13 cellular contexts compared by ENCODE assay signal in the genomic region with DNA sequence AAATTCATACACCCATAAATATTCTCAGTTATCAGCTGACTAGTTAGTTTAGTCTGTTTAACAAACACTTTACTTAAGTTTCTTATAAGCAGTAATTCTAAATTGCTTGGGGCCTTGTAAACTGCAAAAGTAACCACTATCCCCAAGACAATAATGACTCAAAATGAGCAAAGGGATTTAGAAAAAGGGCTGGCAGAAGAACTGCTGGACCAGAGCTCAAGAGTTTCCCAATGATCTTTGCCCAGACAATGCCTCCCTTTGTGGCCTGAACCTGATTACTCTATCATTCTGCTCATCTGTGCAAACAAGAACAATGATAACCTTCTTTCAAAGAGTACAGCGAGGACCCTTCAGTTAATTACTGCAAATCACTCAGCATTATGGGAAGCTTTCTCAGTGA.
DNase-seq lines count a peak whose midpoint lies in the region; ATAC-seq and TF ChIP-seq lines count a peak whose summit lies in the region.
"Had no signal": no experiment of that assay in that cellular context is flagged by ENCODE, and none has a peak within 500 bp of the region (broad histone marks: within the 10 kb centered on the region; RNA-seq: fewer than 3 reads in every experiment).

No MANE protein-coding gene starts in this region.

- no peak overlapping the region for H3K4me3 ChIP-seq in endodermal cell (ENCODE audit: low read length)
- no peak overlapping the region for H3K4me3 ChIP-seq in spleen

- H3K4me3 Mint-ChIP-seq in brain, result peak overlapping the region in 2 of 5 experiments; percentile 30 to 47
- H3K4me3 Mint-ChIP-seq in T-helper 2 cell treated with Interferon-gamma antibody and Interleukin-4, amounts not matched to agents 5 μg/mL and 100 μg/mL, for 36 hours, result no peak overlapping the region
- no peak overlapping the region for H3K4me3 Mint-ChIP-seq in endodermal cell
- H3K4me3 Mint-ChIP-seq: B cell; central memory CD8-positive, alpha-beta T cell; stimulated activated naive CD8-positive, alpha-beta T cell treated with anti-CD3 and anti-CD28 coated beads, Interleukin-15, Interleukin-2, amounts not matched to agents 100 ng/mL and 50 ng/mL, for 24 hours had no signal

- H3K4me1 ChIP-seq in endodermal cell (ENCODE audit: control insufficient read depth, insufficient read depth, low read length), result peaks cover 8% of the 10 kb centered on the region
- H3K4me1 ChIP-seq in spleen, result no peaks in the 10 kb centered on the region

- H3K9me3 ChIP-seq in endodermal cell (ENCODE audit: control insufficient read depth, low read length) (no peaks in the 10 kb centered on the region), spleen (no peaks in the 10 kb centered on the region)

- H3K9me3 Mint-ChIP-seq in brain, result no peaks in the 10 kb centered on the region
- no peaks in the 10 kb centered on the region for H3K9me3 Mint-ChIP-seq in T-helper 2 cell treated with Interferon-gamma antibody and Interleukin-4, amounts not matched to agents 5 μg/mL and 100 μg/mL, for 36 hours
- no peaks in the 10 kb centered on the region for H3K9me3 Mint-ChIP-seq in endodermal cell
- H3K9me3 Mint-ChIP-seq: central memory CD8-positive, alpha-beta T cell; stimulated activated naive CD8-positive, alpha-beta T cell treated with anti-CD3 and anti-CD28 coated beads, Interleukin-15, Interleukin-2, amounts not matched to agents 100 ng/mL and 50 ng/mL, for 24 hours had no signal

- H3K4me1 Mint-ChIP-seq in brain (peaks cover 51% of the 10 kb centered on the region), endodermal cell (peaks cover 28% of the 10 kb centered on the region)
- H3K4me1 Mint-ChIP-seq in T-helper 2 cell treated with Interferon-gamma antibody and Interleukin-4, amounts not matched to agents 5 μg/mL and 100 μg/mL, for 36 hours (ENCODE audit: low read depth), result peaks cover 4% of the 10 kb centered on the region
- H3K4me1 Mint-ChIP-seq: central memory CD8-positive, alpha-beta T cell had no signal

- H3K36me3 ChIP-seq in endodermal cell (ENCODE audit: control insufficient read depth, insufficient read depth, low read length) (peaks cover 7% of the 10 kb centered on the region), spleen (no peaks in the 10 kb centered on the region)

- WGBS in endodermal cell (ENCODE audit: insufficient coverage in 1 of 2, insufficient read length in 1 of 2), 2 experiments, result 43 to 48% methylated on average over 1 of the region's 1 CpG
- WGBS in spleen, 5 donors, result 78 to 96% (median 82%) methylated on average over 1 of the region's 1 CpG

- TF ChIP-seq CTCF in brain (conservative IDR thresholded peaks at IDR 0.05) (no peak), endodermal cell (conservative IDR thresholded peaks at IDR 0.05) (no peak), spleen (IDR thresholded peaks at IDR 0.05 in 8 of 11, conservative IDR thresholded peaks at IDR 0.05 in 3 of 11) (no peak)

- intact Hi-C loops in spleen (cut with DNase I; ENCODE audit: low total_unique reads), result no loop called here

- no peaks in the 10 kb centered on the region for H3K27me3 ChIP-seq in endodermal cell (ENCODE audit: control insufficient read depth, insufficient read depth, low read length, poor library complexity, severe bottlenecking)
- no peaks in the 10 kb centered on the region for H3K27me3 ChIP-seq in spleen (replicated peaks in 1 of 7)

- no peak for ATAC-seq in HG03432 (IDR thresholded peaks at IDR 0.05; ENCODE audit: unreplicated experiment)

- TF ChIP-seq POLR2A in spleen (IDR thresholded peaks at IDR 0.05), result no peak

- H3K27ac Mint-ChIP-seq in brain (peak overlapping the region in 4 of 5 experiments; percentile 17 to 80 (median 68)), endodermal cell (no peak overlapping the region)
- no peak overlapping the region for H3K27ac Mint-ChIP-seq in T-helper 2 cell treated with Interferon-gamma antibody and Interleukin-4, amounts not matched to agents 5 μg/mL and 100 μg/mL, for 36 hours
- H3K27ac Mint-ChIP-seq: B cell; stimulated activated naive CD8-positive, alpha-beta T cell treated with anti-CD3 and anti-CD28 coated beads, Interleukin-15, Interleukin-2, amounts not matched to agents 100 ng/mL and 50 ng/mL, for 24 hours had no signal

- H3K9ac ChIP-seq in endodermal cell (ENCODE audit: extremely low read depth, low read length, poor library complexity, severe bottlenecking), result no peak overlapping the region

- DNase-seq in Ammon's horn (ENCODE audit: low spot score), result peak; percentile 72
- DNase-seq in NCI-H1930 (lab: John Stamatoyannopoulos, UW), result peak; percentile 63 to 76
- peak; percentile 26 for DNase-seq in kidney glomerular epithelial cell (lab: John Stamatoyannopoulos, UW)
- no peak for DNase-seq in T-helper 2 cell treated with Interferon-gamma antibody and Interleukin-4, amounts not matched to agents 5 μg/mL and 100 μg/mL, for 36 hours (ENCODE audit: low spot score)
- DNase-seq in endodermal cell, result no peak
- no peak for DNase-seq in spleen
- DNase-seq: NCI-H524; stimulated activated CD4-positive, alpha-beta T cell treated with anti-CD3 and anti-CD28 coated beads, Interleukin-15, amount 100 ng/mL, for 24 hours had no signal

- H3K36me3 Mint-ChIP-seq in brain (peaks cover 40% of the 10 kb centered on the region), endodermal cell (ENCODE audit: low read depth) (peaks cover 26% of the 10 kb centered on the region)
- H3K36me3 Mint-ChIP-seq in T-helper 2 cell treated with Interferon-gamma antibody and Interleukin-4, amounts not matched to agents 5 μg/mL and 100 μg/mL, for 36 hours (ENCODE audit: low read depth), result no peaks in the 10 kb centered on the region

- no peak overlapping the region for H3K27ac ChIP-seq in endodermal cell (ENCODE audit: low read depth, low read length)
- H3K27ac ChIP-seq in spleen, result no peak overlapping the region

- no peaks in the 10 kb centered on the region for H3K27me3 Mint-ChIP-seq in brain
- no peaks in the 10 kb centered on the region for H3K27me3 Mint-ChIP-seq in T-helper 2 cell treated with Interferon-gamma antibody and Interleukin-4, amounts not matched to agents 5 μg/mL and 100 μg/mL, for 36 hours (ENCODE audit: low read depth)
- H3K27me3 Mint-ChIP-seq in endodermal cell (ENCODE audit: insufficient read depth), result no peaks in the 10 kb centered on the region
- H3K27me3 Mint-ChIP-seq: B cell; central memory CD8-positive, alpha-beta T cell; stimulated activated naive CD8-positive, alpha-beta T cell treated with anti-CD3 and anti-CD28 coated beads, Interleukin-15, Interleukin-2, amounts not matched to agents 100 ng/mL and 50 ng/mL, for 24 hours had no signal

Comparison
In these comparisons a context has a peak if more than half of its experiments do, and no peak if none do; other contexts are left out.
1. DNase-seq: peak in Ammon's horn (single experiment), NCI-H1930 (2 of 2) and kidney glomerular epithelial cell (single experiment); none in T-helper 2 cell treated with Interferon-gamma antibody and Interleukin-4, amounts not matched to agents 5 μg/mL and 100 μg/mL, for 36 hours (single experiment), endodermal cell (single experiment) and spleen (single experiment).
2. H3K27ac Mint-ChIP-seq: peak in brain (4 of 5); none in T-helper 2 cell treated with Interferon-gamma antibody and Interleukin-4, amounts not matched to agents 5 μg/mL and 100 μg/mL, for 36 hours (single experiment) and endodermal cell (single experiment).